7 cellular contexts compared by ENCODE assay signal in the genomic region with DNA sequence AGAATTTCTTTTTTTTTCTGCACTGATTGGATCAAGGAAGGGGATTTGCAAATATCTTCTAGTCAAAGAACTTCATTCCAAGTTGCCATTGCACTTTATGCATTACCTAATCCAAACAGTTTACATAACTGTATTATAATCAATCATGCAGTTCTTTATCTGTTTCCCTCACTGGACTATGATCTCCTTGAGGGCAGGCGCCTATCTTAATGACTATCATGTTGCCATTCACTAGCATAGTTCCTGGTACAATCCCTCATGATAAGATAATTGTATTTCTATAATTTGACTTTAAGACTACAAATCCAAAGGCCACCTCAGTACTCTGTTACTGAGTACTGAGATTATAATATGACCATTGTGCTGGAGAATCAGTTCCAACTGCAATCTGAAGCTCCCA.
"Had no signal": no experiment of that assay in that cellular context is flagged by ENCODE, and none has a peak within 500 bp of the region (broad histone marks: within the 10 kb centered on the region; RNA-seq: fewer than 3 reads in every experiment).

No MANE protein-coding gene starts in this region.

- ATAC-seq: HepG2, K562 had no signal

- H3K27ac ChIP-seq: HL-60 had no signal

- FAIRE-seq: HepG2, HTR-8/SVneo, K562 had no signal

- DNase-seq: IMR-90, KBM-7, KG1 had no signal

- H3K4me3 ChIP-seq: K562 had no signal
